5 cellular contexts compared by ENCODE assay signal in the genomic region with DNA sequence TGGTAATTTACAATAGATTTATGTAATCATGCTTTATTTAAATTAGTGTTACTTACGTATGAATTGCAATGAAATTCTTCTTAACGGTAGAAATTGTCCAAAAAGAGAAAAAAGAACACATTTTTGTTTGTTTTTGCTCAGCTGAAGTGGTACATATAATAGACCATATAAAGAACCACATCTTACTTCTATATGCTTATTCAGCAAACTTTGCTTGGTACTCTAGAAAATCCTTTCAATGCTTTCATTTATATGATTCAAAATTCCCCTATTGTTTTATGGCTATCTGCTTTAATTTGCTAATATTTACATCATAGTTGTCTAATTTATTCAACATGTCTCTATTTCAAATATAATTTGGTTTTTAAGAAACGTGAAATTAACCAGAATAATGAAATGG.
"Had no signal": no experiment of that assay in that cellular context is flagged by ENCODE, and none has a peak within 500 bp of the region (broad histone marks: within the 10 kb centered on the region; RNA-seq: fewer than 3 reads in every experiment).

No MANE protein-coding gene starts in this region.

- FAIRE-seq: HTR-8/SVneo had no signal

- H3K4me2 ChIP-seq: KMS-11 had no signal

- H3K27ac ChIP-seq: HL-60, KMS-11 had no signal

- DNase-seq: KBM-7, KG1 had no signal

- H3K9ac ChIP-seq: KMS-11 had no signal
